In the genomic region with DNA sequence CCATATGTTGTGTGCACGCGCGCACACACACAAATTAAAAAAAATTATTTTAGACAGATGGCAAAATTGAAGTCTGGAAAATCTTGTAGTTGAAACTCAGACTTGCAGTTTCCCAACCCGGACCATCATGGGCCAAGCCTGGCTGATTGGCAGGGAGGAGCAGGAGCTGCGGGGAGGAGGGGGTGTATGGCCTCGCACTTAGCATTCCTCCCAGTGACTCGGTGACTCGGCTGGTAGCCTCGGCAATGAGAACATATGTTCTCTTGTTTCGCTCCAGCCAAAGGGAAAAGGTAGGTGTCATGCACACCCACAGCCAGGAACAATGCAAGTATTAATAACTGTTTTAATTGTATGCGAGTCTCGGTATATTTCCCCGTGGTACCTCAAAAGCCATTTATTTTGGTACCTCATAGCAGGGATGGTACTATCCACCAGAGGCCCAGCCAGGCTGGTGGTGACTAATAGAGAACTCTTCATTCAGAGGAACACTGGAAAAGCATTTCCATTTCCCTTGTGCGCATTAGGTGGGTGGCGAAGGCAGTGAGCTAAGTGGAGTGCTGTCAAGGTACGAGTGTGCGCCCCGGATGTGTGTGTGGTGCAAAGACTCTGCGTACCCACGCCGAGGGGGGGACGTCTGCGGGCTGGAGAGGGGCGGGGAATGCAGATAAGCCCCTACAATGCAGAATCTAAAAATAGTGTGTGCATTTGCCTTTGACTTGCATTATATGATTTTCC, we compare ENCODE assay signal across 20 cellular contexts.
DNase-seq lines count a peak whose midpoint lies in the region; ATAC-seq, FAIRE-seq and TF ChIP-seq lines count a peak whose summit lies in the region.
"Had no signal": no experiment of that assay in that cellular context is flagged by ENCODE, and none has a peak within 500 bp of the region (broad histone marks: within the 10 kb centered on the region; RNA-seq: fewer than 3 reads in every experiment).

No MANE protein-coding gene starts in this region.

- H3K9me2 ChIP-seq in GM23338 (ENCODE audit: insufficient read depth) = no peaks in the 10 kb centered on the region

- H3K23ac ChIP-seq in mesendoderm (ENCODE audit: low read length) = no peak overlapping the region

- no peak overlapping the region for H3K4ac ChIP-seq in mesendoderm (ENCODE audit: low read depth, low read length)

- no peak overlapping the region for H3K27ac ChIP-seq in GM23338 (ENCODE audit: low read depth)
- no peak overlapping the region for H3K27ac ChIP-seq in astrocyte (ENCODE audit: low read depth, low read length)
- H3K27ac ChIP-seq in mesendoderm (ENCODE audit: low read depth, low read length) = no peak overlapping the region
- no peak overlapping the region for H3K27ac ChIP-seq in adrenal gland
- H3K27ac ChIP-seq: stomach had no signal

- no peak overlapping the region for H3K4me2 ChIP-seq in GM23338
- H3K4me2 ChIP-seq in astrocyte (ENCODE audit: low read length) = no peak overlapping the region
- no peak overlapping the region for H3K4me2 ChIP-seq in mesendoderm (ENCODE audit: low read length)

- peaks cover 14% of the 10 kb centered on the region for H3K27me3 Mint-ChIP-seq in GM23338 (ENCODE audit: insufficient read depth, low read depth, poor library complexity)
- H3K27me3 Mint-ChIP-seq in astrocyte (ENCODE audit: low read depth, unreplicated experiment) = peaks cover 52% of the 10 kb centered on the region

- no peak overlapping the region for H3K4me3 Mint-ChIP-seq in GM23338
- H3K4me3 Mint-ChIP-seq in astrocyte (ENCODE audit: unreplicated experiment) = peak overlapping the region; percentile 17
- H3K4me3 Mint-ChIP-seq: activated CD8-positive, alpha-beta T cell treated with anti-CD3 and anti-CD28 coated beads for 36 hours; activated T-cell treated with anti-CD3 and anti-CD28 coated beads, Interleukin-2, amount 50 U/mL, for 24 hours; nephron; T-helper 17 cell had no signal

- no peak overlapping the region for H3K27ac Mint-ChIP-seq in GM23338
- H3K27ac Mint-ChIP-seq in astrocyte (ENCODE audit: unreplicated experiment) = no peak overlapping the region
- H3K27ac Mint-ChIP-seq: activated CD8-positive, alpha-beta T cell treated with anti-CD3 and anti-CD28 coated beads for 36 hours; activated T-cell treated with anti-CD3 and anti-CD28 coated beads, Interleukin-2, amount 50 U/mL, for 24 hours; nephron; T-helper 17 cell had no signal

- TF ChIP-seq POLR2A in adrenal gland (IDR thresholded peaks at IDR 0.05) = no peak

- ATAC-seq in GM23338 (peak; percentile 58), SK-N-SH treated with all-trans-retinoic acid at 6 μM for 48 hours (no peak)
- ATAC-seq: activated CD8-positive, alpha-beta T cell treated with anti-CD3 and anti-CD28 coated beads for 36 hours; T-helper 17 cell had no signal

- no peak overlapping the region for H3K56ac ChIP-seq in mesendoderm (ENCODE audit: low read length)

- no peak overlapping the region for H2BK15ac ChIP-seq in mesendoderm (replicated peaks; ENCODE audit: low read depth)

- no peaks in the 10 kb centered on the region for H3K36me3 ChIP-seq in GM23338 (ENCODE audit: insufficient read depth)
- H3K36me3 ChIP-seq in astrocyte (ENCODE audit: insufficient read depth, low read length) = no peaks in the 10 kb centered on the region
- H3K36me3 ChIP-seq in mesendoderm (ENCODE audit: control insufficient read depth, insufficient read depth, low read length) = no peaks in the 10 kb centered on the region
- H3K36me3 ChIP-seq in adrenal gland (replicated peaks in 1 of 2) = no peaks in the 10 kb centered on the region
- H3K36me3 ChIP-seq: stomach had no signal

- H2AK5ac ChIP-seq in mesendoderm (ENCODE audit: low read length) = no peak overlapping the region

- H3K4me3 ChIP-seq in GM23338 (no peak overlapping the region), astrocyte (ENCODE audit: insufficient read depth, low read depth, low read length) (no peak overlapping the region), mesendoderm (ENCODE audit: low read length) (no peak overlapping the region), adrenal gland (no peak overlapping the region)
- H3K4me3 ChIP-seq: stomach had no signal

- H3K9me3 ChIP-seq in astrocyte (ENCODE audit: insufficient read depth, low read depth, low read length) (no peaks in the 10 kb centered on the region), adrenal gland (replicated peaks in 1 of 3) (no peaks in the 10 kb centered on the region)

- no peak overlapping the region for H3K9ac ChIP-seq in astrocyte (ENCODE audit: low read length)
- no peak overlapping the region for H3K9ac ChIP-seq in mesendoderm (ENCODE audit: low read length)

- no peaks in the 10 kb centered on the region for H3K79me1 ChIP-seq in mesendoderm (ENCODE audit: low read length)

- FAIRE-seq in astrocyte (lab: Jason Lieb, UNC) = no peak
- FAIRE-seq: H1 had no signal

- H4K5ac ChIP-seq in mesendoderm (ENCODE audit: low read length) = no peak overlapping the region

- H3K36me3 Mint-ChIP-seq in GM23338 (ENCODE audit: low read depth) (no peaks in the 10 kb centered on the region), astrocyte (ENCODE audit: low read depth, unreplicated experiment) (no peaks in the 10 kb centered on the region)

- DNase-seq in DMS153 (lab: John Stamatoyannopoulos, UW) (peak; percentile 46), GM23338 (ENCODE audit: low spot score) (no peak), astrocyte (ENCODE audit: low read depth) (no peak), mesendoderm (peak; percentile 33), adrenal gland (no peak), SW 1271 (lab: John Stamatoyannopoulos, UW) (no peak), HUDEP-2 (lab: John Stamatoyannopoulos, UW; ENCODE audit: unreplicated experiment in 76 of 76) (no peak)
- DNase-seq: activated CD8-positive, alpha-beta T cell treated with anti-CD3 and anti-CD28 coated beads for 36 hours; activated naive CD4-positive, alpha-beta T cell treated with anti-CD3 and anti-CD28 coated beads, Interleukin-2, amount 50 U/mL, for 16 hours; activated T-cell treated with anti-CD3 and anti-CD28 coated beads, Interleukin-2, amount 50 U/mL, for 24 hours; AML-193; NCI-H146; NCI-H446 treated with DMSO at 0.1 percent for 48 hours; OCI-M1; stimulated activated CD4-positive, alpha-beta T cell treated with anti-CD3 and anti-CD28 coated beads, Interleukin-4, amount 100 ng/mL, for 24 hours; stomach; T-helper 17 cell had no signal

- WGBS in mesendoderm (ENCODE audit: extremely low coverage, insufficient coverage, low lambda C conversion rate) = no CpG with 5 or more reads among the region's 24 CpGs
- WGBS in adrenal gland, 4 donors = 61 to 76% (median 73%) methylated on average over 21 to 24 of the region's 24 CpGs

- no peak overlapping the region for H4K8ac ChIP-seq in mesendoderm (ENCODE audit: low read depth, low read length)

- H4K20me1 ChIP-seq in GM23338 (replicated peaks; ENCODE audit: insufficient read depth) = no peaks in the 10 kb centered on the region
- H4K20me1 ChIP-seq in astrocyte (ENCODE audit: insufficient read depth, low read length) = no peaks in the 10 kb centered on the region

- H3F3A ChIP-seq in GM23338 (replicated peaks; ENCODE audit: low read depth) = no peaks in the 10 kb centered on the region

- H3K4me1 Mint-ChIP-seq in GM23338 = peaks cover 35% of the 10 kb centered on the region
- peaks cover 21% of the 10 kb centered on the region for H3K4me1 Mint-ChIP-seq in astrocyte (ENCODE audit: low read depth, unreplicated experiment)

- no peak overlapping the region for H3K18ac ChIP-seq in mesendoderm (ENCODE audit: low read length)

- H3K9me3 Mint-ChIP-seq in GM23338 (no peaks in the 10 kb centered on the region), astrocyte (ENCODE audit: unreplicated experiment) (peaks cover 3% of the 10 kb centered on the region)
- H3K9me3 Mint-ChIP-seq: activated CD8-positive, alpha-beta T cell treated with anti-CD3 and anti-CD28 coated beads for 36 hours; activated T-cell treated with anti-CD3 and anti-CD28 coated beads, Interleukin-2, amount 50 U/mL, for 24 hours; nephron had no signal

- H3K79me2 ChIP-seq in GM23338 (replicated peaks; ENCODE audit: insufficient read depth) (no peaks in the 10 kb centered on the region), astrocyte (ENCODE audit: insufficient read depth, low read length) (no peaks in the 10 kb centered on the region), mesendoderm (ENCODE audit: control insufficient read depth, insufficient read depth, low read length) (no peaks in the 10 kb centered on the region)

- H3K27me3 ChIP-seq in GM23338 (ENCODE audit: insufficient read depth) (no peaks in the 10 kb centered on the region), astrocyte (ENCODE audit: insufficient read depth, low read length) (peaks cover 10% of the 10 kb centered on the region), mesendoderm (ENCODE audit: insufficient read depth, low read length, poor library complexity) (no peaks in the 10 kb centered on the region), adrenal gland (no peaks in the 10 kb centered on the region)

- TF ChIP-seq CTCF in GM23338 (conservative IDR thresholded peaks at IDR 0.05; ENCODE audit: low read depth in 2 of 2) = no peak
- TF ChIP-seq CTCF in astrocyte (IDR thresholded peaks at IDR 0.05; ENCODE audit: insufficient read depth, low read depth, low read length) = no peak
- no peak for TF ChIP-seq CTCF in adrenal gland (IDR thresholded peaks at IDR 0.05)

- H3K4me1 ChIP-seq in GM23338 (ENCODE audit: insufficient read depth) = peaks cover 11% of the 10 kb centered on the region; the same call in 1 of the 2 replicates
- H3K4me1 ChIP-seq in astrocyte (ENCODE audit: insufficient read depth, low read length) = no peaks in the 10 kb centered on the region
- peaks cover 2% of the 10 kb centered on the region for H3K4me1 ChIP-seq in mesendoderm (ENCODE audit: control insufficient read depth, low read depth, low read length)
- H3K4me1 ChIP-seq in adrenal gland (replicated peaks in 1 of 2) = no peaks in the 10 kb centered on the region
- H3K4me1 ChIP-seq: stomach had no signal

- intact Hi-C loops in adrenal gland (cut with DNase I) = no loop called here

- 0 out of 2 replicates have a peak overlapping the region, but pooled peaks have one; percentile 63 for H2AFZ ChIP-seq in GM23338
- H2AFZ ChIP-seq in astrocyte (ENCODE audit: low read depth, low read length) = no peak overlapping the region

- H2BK120ac ChIP-seq in mesendoderm (ENCODE audit: low read depth, low read length) = no peak overlapping the region

- no peak overlapping the region for H2BK5ac ChIP-seq in mesendoderm (ENCODE audit: low read length)

TF ChIP-seq in GM23338, 12 proteins besides CTCF, POLR2A, EP300 and RAD21 (continues in another document):
- TF ChIP-seq NANOG (IDR thresholded peaks at IDR 0.05; ENCODE audit: borderline replicate concordance) = no peak

TF ChIP-seq in SK-N-SH treated with all-trans-retinoic acid at 6 μM for 48 hours, 23 proteins besides CTCF, POLR2A, EP300 and RAD21:
- TF ChIP-seq ZC3H10 (CRISPR knock-in tag; IDR thresholded peaks at IDR 0.05) = no peak
- no peak for TF ChIP-seq RARB (CRISPR knock-in tag; IDR thresholded peaks at IDR 0.05)
- no peak for TF ChIP-seq SNAI2 (CRISPR knock-in tag; IDR thresholded peaks at IDR 0.05)
TF ChIP-seq in SK-N-SH treated with all-trans-retinoic acid at 6 μM for 48 hours: peak in this region for 0.

Comparison
In these comparisons a context has a peak if more than half of its experiments do, and no peak if none do; other contexts are left out.
1. DNase-seq: peak in DMS153 (single experiment) and mesendoderm (single experiment); none in GM23338 (single experiment), astrocyte (single experiment), adrenal gland (0 of 7), SW 1271 (0 of 2) and HUDEP-2 (0 of 76).